In the genomic region with DNA sequence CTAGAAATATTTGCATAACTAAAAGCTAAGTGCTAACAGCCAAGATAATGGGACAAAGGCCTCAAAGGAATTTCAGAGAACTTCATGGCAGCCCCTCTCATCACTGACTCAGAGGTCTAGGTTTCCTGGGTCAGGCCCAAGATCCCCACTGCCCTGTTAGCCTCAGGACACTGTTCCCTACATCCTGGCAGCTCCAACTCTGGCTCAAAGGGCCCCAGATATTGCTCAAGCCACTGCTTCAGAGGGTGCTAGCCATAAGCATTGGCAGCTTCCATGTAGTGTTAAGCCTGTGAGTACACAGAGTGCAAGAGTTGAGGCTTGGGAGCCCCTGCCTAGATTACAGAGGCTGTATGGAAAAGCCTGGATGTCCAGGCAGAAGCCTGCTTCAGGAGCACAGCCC, we compare ENCODE assay signal across 25 cellular contexts.
"Had no signal": no experiment of that assay in that cellular context is flagged by ENCODE, and none has a peak within 500 bp of the region (broad histone marks: within the 10 kb centered on the region; RNA-seq: fewer than 3 reads in every experiment).

No MANE protein-coding gene starts in this region.

- H3K27me3 ChIP-seq: brain microvascular endothelial cell, cardiac muscle cell, Peyer's patch had no signal

- H3K4me3 ChIP-seq: cardiac muscle cell, Peyer's patch, SK-N-MC had no signal

- H3K4me1 ChIP-seq: Peyer's patch had no signal

- DNase-seq: activated CD4-positive, alpha-beta memory T cell treated with anti-CD3 and anti-CD28 coated beads for 36 hours; activated CD4-positive, alpha-beta T cell treated with anti-CD3 and anti-CD28 coated beads, Interleukin-2, amount 10 ng/mL, durations not matched to agents 7 days and 5 days; activated CD4-positive, CD25-positive, alpha-beta regulatory T cell; activated CD8-positive, alpha-beta memory T cell treated with anti-CD3 and anti-CD28 coated beads for 24 hours; activated effector memory CD4-positive, alpha-beta T cell treated with anti-CD3 and anti-CD28 coated beads, Interleukin-2, amount 50 U/mL, for 16 hours; activated naive CD4-positive, alpha-beta T cell treated with Interleukin-2 at 50 U/mL for 16 hours; activated T-cell treated with anti-CD3 and anti-CD28 coated beads, Interleukin-2, amount 50 U/mL, for 4 hours; amygdala; brain microvascular endothelial cell; KBM-7; NCI-H1092 treated with DMSO at 0.1 percent for 48 hours; NCI-H1436; NCI-H1694 treated with DMSO at 0.1 percent for 48 hours; NCI-H2029 treated with DMSO at 0.1 percent for 48 hours; NCI-H345; NCI-H510A treated with DMSO at 0.1 percent for 48 hours; NCI-H69; NK-92 treated with Interleukin-12 subunit alpha and Interleukin-12 subunit beta, amount 100 ng/mL, for 24 hours; Peyer's patch; T-cell; T-helper 2 cell; T1000 had no signal

- ATAC-seq: activated T-cell treated with anti-CD3 and anti-CD28 coated beads, Interleukin-2, amount 50 U/mL, for 4 hours; T-cell had no signal

- H3K36me3 ChIP-seq: brain microvascular endothelial cell, cardiac muscle cell, Peyer's patch had no signal

- H3K27ac ChIP-seq: brain microvascular endothelial cell, cardiac muscle cell, Peyer's patch, SK-N-MC, VCaP had no signal

- H3K9me3 ChIP-seq: Peyer's patch had no signal
